ENCODE assay signal across 8 cellular contexts in genomic region chr11:70397983-70398833, GRCh38. TPM values are rescaled to one million over a fixed set of nuclear protein-coding genes. Genes with fewer than 3 reads are reported as not detected.
A peak's percentile ranks its signal among the peaks of the same experiment; 100 is the strongest.
DNase-seq lines count a peak whose midpoint lies in the region; ATAC-seq and TF ChIP-seq lines count a peak whose summit lies in the region.

Gene CTTN (plus strand): TSS chr11:70398529. CDS start chr11:70407298, 8,769 bp downstream.

- H3K27ac ChIP-seq in fibroblast of lung (ENCODE audit: insufficient read depth, low read length) = peak within 1 kb of the TSS; percentile 95

- H3K9me3 ChIP-seq in fibroblast of lung (ENCODE audit: control insufficient read depth, insufficient read depth, low read depth, low read length) = no peaks in the 10 kb centered on the region

- H3K27me3 ChIP-seq in fibroblast of lung (ENCODE audit: control insufficient read depth, insufficient read depth, low read length) = no peaks in the 10 kb centered on the region

- peak within 1 kb of the TSS; percentile 86 for H2AFZ ChIP-seq in fibroblast of lung (ENCODE audit: low read length)

- H3K27me3 Mint-ChIP-seq in naive B cell = peaks cover 24 to 40% (median 26%) of the 10 kb centered on the region in 3 donors
- H3K27me3 Mint-ChIP-seq in stimulated activated naive B cell treated with anti-CD40 and anti-IgM and Interleukin-4, amounts not matched to agents 10 μg/mL and 1 μg/mL and 100 μg/mL, for 72 hours = peaks cover 58 to 68% of the 10 kb centered on the region in 2 donors

- ATAC-seq in GM19035 (IDR thresholded peaks at IDR 0.05; ENCODE audit: unreplicated experiment) = peak; percentile 62
- ATAC-seq in naive B cell (ENCODE audit: low read depth in 2 of 2) = peak; percentile 76 to 85
- peak; percentile 68 to 75 for ATAC-seq in stimulated activated naive B cell treated with anti-CD40 and anti-IgM and Interleukin-4, amounts not matched to agents 10 μg/mL and 1 μg/mL and 100 μg/mL, for 72 hours (replicated peaks)

- peak; percentile 78 for DNase-seq in ACHN
- peak; percentile 74 for DNase-seq in LHCN-M2 (ENCODE audit: low read depth)
- DNase-seq in RPMI8226 = peak; percentile 80
- peak; percentile 51 for DNase-seq in activated T-helper 9 cell treated with anti-CD3 and anti-CD28 coated beads, Interleukin-2, amount 50 U/mL, for 16 hours (ENCODE audit: low read depth)
- DNase-seq in fibroblast of lung (ENCODE audit: low read depth in 2 of 2) = peak; percentile 84
- peak; percentile 68 for DNase-seq in naive B cell
- peak; percentile 55 for DNase-seq in stimulated activated naive B cell treated with anti-CD40 and anti-IgM and Interleukin-4, amounts not matched to agents 10 μg/mL and 1 μg/mL and 100 μg/mL, for 72 hours

- peaks cover 19 to 31% (median 30%) of the 10 kb centered on the region in 3 donors for H3K4me1 Mint-ChIP-seq in naive B cell
- H3K4me1 Mint-ChIP-seq in stimulated activated naive B cell treated with anti-CD40 and anti-IgM and Interleukin-4, amounts not matched to agents 10 μg/mL and 1 μg/mL and 100 μg/mL, for 72 hours = peaks cover 28 to 49% of the 10 kb centered on the region in 2 donors

- H3K36me3 Mint-ChIP-seq in naive B cell = no peaks in the 10 kb centered on the region
- no peaks in the 10 kb centered on the region for H3K36me3 Mint-ChIP-seq in stimulated activated naive B cell treated with anti-CD40 and anti-IgM and Interleukin-4, amounts not matched to agents 10 μg/mL and 1 μg/mL and 100 μg/mL, for 72 hours

- peak within 1 kb of the TSS; percentile 80 to 94 (median 89) for H3K4me3 Mint-ChIP-seq in naive B cell
- peak within 1 kb of the TSS; percentile 85 to 86 for H3K4me3 Mint-ChIP-seq in stimulated activated naive B cell treated with anti-CD40 and anti-IgM and Interleukin-4, amounts not matched to agents 10 μg/mL and 1 μg/mL and 100 μg/mL, for 72 hours

- H3K36me3 ChIP-seq in fibroblast of lung (ENCODE audit: control insufficient read depth, insufficient read depth, low read length) = peaks cover 2% of the 10 kb centered on the region

- in situ Hi-C loops in ACHN (cut with HindIII; ENCODE audit: low pct_ligation_motif_present, low pct_unique_long_range_greater_than_20kb, low sequenced_read_pairs) = no loop called here

- peaks cover 13% of the 10 kb centered on the region for H3K4me1 ChIP-seq in fibroblast of lung (ENCODE audit: control insufficient read depth, extremely low read depth, insufficient read depth, low read length)

- peak within 1 kb of the TSS; percentile 98 for H3K4me2 ChIP-seq in fibroblast of lung (ENCODE audit: extremely low read depth, insufficient read depth, low read length)

- no peaks in the 10 kb centered on the region for H3K9me3 Mint-ChIP-seq in naive B cell
- H3K9me3 Mint-ChIP-seq in stimulated activated naive B cell treated with anti-CD40 and anti-IgM and Interleukin-4, amounts not matched to agents 10 μg/mL and 1 μg/mL and 100 μg/mL, for 72 hours = no peaks in the 10 kb centered on the region

- H4K20me1 ChIP-seq in fibroblast of lung (ENCODE audit: control insufficient read depth, extremely low read depth, insufficient read depth, low read length) = peaks cover 5% of the 10 kb centered on the region

- no peak for TF ChIP-seq CTCF in fibroblast of lung (conservative IDR thresholded peaks at IDR 0.05 in 1 of 2, IDR thresholded peaks at IDR 0.05 in 1 of 2; ENCODE audit: low read depth in 1 of 2, low read length in 2 of 2)

- peaks cover 62% of the 10 kb centered on the region for H3K79me2 ChIP-seq in fibroblast of lung (ENCODE audit: control insufficient read depth, insufficient read depth, low read length)

- peak within 1 kb of the TSS in 5 of 6 donors; percentile 1 to 95 (median 67) for H3K27ac Mint-ChIP-seq in naive B cell
- peak within 1 kb of the TSS; percentile 86 for H3K27ac Mint-ChIP-seq in stimulated activated naive B cell treated with anti-CD40 and anti-IgM and Interleukin-4, amounts not matched to agents 10 μg/mL and 1 μg/mL and 100 μg/mL, for 72 hours

- peak within 1 kb of the TSS; percentile 68 to 93 (median 88) for H3K4me3 ChIP-seq in fibroblast of lung (replicated peaks in 1 of 4; ENCODE audit: control extremely low read depth in 1 of 4, insufficient read depth in 1 of 4, low read depth in 3 of 4, low read length in 4 of 4)

- peak within 1 kb of the TSS; percentile 94 for H3K9ac ChIP-seq in fibroblast of lung (ENCODE audit: insufficient read depth, low read length)

RNA-seq across cellular contexts. Expression of gene CTTN, which starts in this region (rescaled TPM):
- total RNA-seq in LHCN-M2 (2014; rRNA removed) (286 and 294 TPM in 2 replicates), fibroblast of lung (378 and 428 TPM in 2 replicates)
- 170 TPM for polyA plus RNA-seq in LHCN-M2 (2012)
- polyA plus RNA-seq in fibroblast of lung (198 and 210 TPM in 2 replicates), naive B cell (ENCODE audit: low read depth in 6 of 6) (1 to 10 TPM in 2 of 6 donors, under 1 TPM in 2, not detected in 2; 0.13 to 1.1 (median 0.81) TPM)
- 279 and 284 TPM in 2 replicates for polyA plus RNA-seq in fibroblast of lung (2012)
- 222 and 235 TPM in 2 replicates for polyA minus RNA-seq in fibroblast of lung (ENCODE audit: low replicate concordance)

Comparison
In these comparisons a context has a peak if more than half of its experiments do, and no peak if none do; other contexts are left out.
1. Peak in every context shown above with its lines: DNase-seq, ATAC-seq, H3K4me3 ChIP-seq and H3K27ac ChIP-seq.
2. RNA of gene CTTN (polyA plus RNA-seq): 198 to 284 TPM in fibroblast of lung; 0.13 to 1.1 TPM in naive B cell; every median in the first group is over 10 times any median in the second.